In genomic region chr6:10256113-10256690, GRCh38 we compare ENCODE assay signal across 10 cellular contexts.
DNase-seq lines count a peak whose midpoint lies in the region; ATAC-seq and TF ChIP-seq lines count a peak whose summit lies in the region.
"Had no signal": no experiment of that assay in that cellular context is flagged by ENCODE, and none has a peak within 500 bp of the region (broad histone marks: within the 10 kb centered on the region; RNA-seq: fewer than 3 reads in every experiment).

No MANE protein-coding gene starts in this region.

- no peak overlapping the region for H3K27ac ChIP-seq in substantia nigra (ENCODE audit: low read depth, low read length, poor library complexity, severe bottlenecking)

- ATAC-seq in HG03280 (IDR thresholded peaks at IDR 0.05; ENCODE audit: unreplicated experiment) = peak; percentile 52
- ATAC-seq in stimulated activated effector memory CD8-positive, alpha-beta T cell treated with anti-CD3 and anti-CD28 coated beads, Interleukin-12 subunit alpha, Interleukin-12 subunit beta, amount 100 ng/mL, for 72 hours = no peak
- ATAC-seq: left cardiac atrium had no signal

- peak; percentile 38; the same call in 1 of the 2 replicates for TF ChIP-seq CTCF in GM12875 (IDR thresholded peaks at IDR 0.05; ENCODE audit: borderline replicate concordance, insufficient read depth, low read depth, low read length)
- TF ChIP-seq CTCF in astrocyte of the spinal cord (IDR thresholded peaks at IDR 0.05; ENCODE audit: low read depth, low read length) = peak; percentile 41
- peak; percentile 53 for TF ChIP-seq CTCF in nephron progenitor cell (IDR thresholded peaks at IDR 0.05)

- no peak overlapping the region for H3K4me3 Mint-ChIP-seq in nephron progenitor cell
- H3K4me3 Mint-ChIP-seq in stimulated activated effector memory CD8-positive, alpha-beta T cell treated with anti-CD3 and anti-CD28 coated beads, Interleukin-12 subunit alpha, Interleukin-12 subunit beta, amount 100 ng/mL, for 72 hours = no peak overlapping the region
- H3K4me3 Mint-ChIP-seq: brain; T-helper 1 cell treated with Interleukin-12 subunit alpha and Interleukin-12 subunit beta and Interleukin-4 antibody, amounts not matched to agents 30 μg/mL and 1 μg/mL, for 36 hours had no signal

- no peaks in the 10 kb centered on the region for H3K4me1 Mint-ChIP-seq in nephron progenitor cell
- H3K4me1 Mint-ChIP-seq in stimulated activated effector memory CD8-positive, alpha-beta T cell treated with anti-CD3 and anti-CD28 coated beads, Interleukin-12 subunit alpha, Interleukin-12 subunit beta, amount 100 ng/mL, for 72 hours = no peaks in the 10 kb centered on the region
- H3K4me1 Mint-ChIP-seq: brain had no signal

- H3K36me3 Mint-ChIP-seq in nephron progenitor cell (ENCODE audit: low read depth) = no peaks in the 10 kb centered on the region
- no peaks in the 10 kb centered on the region for H3K36me3 Mint-ChIP-seq in stimulated activated effector memory CD8-positive, alpha-beta T cell treated with anti-CD3 and anti-CD28 coated beads, Interleukin-12 subunit alpha, Interleukin-12 subunit beta, amount 100 ng/mL, for 72 hours
- H3K36me3 Mint-ChIP-seq: brain had no signal

- H3K4me3 ChIP-seq in GM12875 (ENCODE audit: low read depth, low read length) = no peak overlapping the region
- no peak overlapping the region for H3K4me3 ChIP-seq in astrocyte of the spinal cord (ENCODE audit: low read depth, low read length)

- peaks cover 17% of the 10 kb centered on the region for H3K27me3 Mint-ChIP-seq in nephron progenitor cell (ENCODE audit: low read depth, poor library complexity)
- H3K27me3 Mint-ChIP-seq: brain had no signal

- in situ Hi-C loops in astrocyte of the spinal cord (cut with HindIII; ENCODE audit: low sequenced_read_pairs) = no loop called here

- no peak overlapping the region for H3K27ac Mint-ChIP-seq in nephron progenitor cell
- no peak overlapping the region for H3K27ac Mint-ChIP-seq in stimulated activated effector memory CD8-positive, alpha-beta T cell treated with anti-CD3 and anti-CD28 coated beads, Interleukin-12 subunit alpha, Interleukin-12 subunit beta, amount 100 ng/mL, for 72 hours
- H3K27ac Mint-ChIP-seq: brain; T-helper 1 cell treated with Interleukin-12 subunit alpha and Interleukin-12 subunit beta and Interleukin-4 antibody, amounts not matched to agents 30 μg/mL and 1 μg/mL, for 36 hours had no signal

- peaks cover 21% of the 10 kb centered on the region for H3K9me3 Mint-ChIP-seq in nephron progenitor cell
- H3K9me3 Mint-ChIP-seq in stimulated activated effector memory CD8-positive, alpha-beta T cell treated with anti-CD3 and anti-CD28 coated beads, Interleukin-12 subunit alpha, Interleukin-12 subunit beta, amount 100 ng/mL, for 72 hours = no peaks in the 10 kb centered on the region
- H3K9me3 Mint-ChIP-seq: T-helper 1 cell treated with Interleukin-12 subunit alpha and Interleukin-12 subunit beta and Interleukin-4 antibody, amounts not matched to agents 30 μg/mL and 1 μg/mL, for 36 hours had no signal

- no peak for DNase-seq in astrocyte of the spinal cord (ENCODE audit: low read depth, low spot score)
- no peak for DNase-seq in nephron progenitor cell
- no peak for DNase-seq in KG1 (lab: John Stamatoyannopoulos, UW)
- DNase-seq in substantia nigra (lab: John Stamatoyannopoulos, UW) = no peak
- DNase-seq in stimulated activated effector memory CD8-positive, alpha-beta T cell treated with anti-CD3 and anti-CD28 coated beads, Interleukin-12 subunit alpha, Interleukin-12 subunit beta, amount 100 ng/mL, for 72 hours (ENCODE audit: low spot score in 2 of 2) = no peak
- DNase-seq: left cardiac atrium had no signal
